In the genomic region with DNA sequence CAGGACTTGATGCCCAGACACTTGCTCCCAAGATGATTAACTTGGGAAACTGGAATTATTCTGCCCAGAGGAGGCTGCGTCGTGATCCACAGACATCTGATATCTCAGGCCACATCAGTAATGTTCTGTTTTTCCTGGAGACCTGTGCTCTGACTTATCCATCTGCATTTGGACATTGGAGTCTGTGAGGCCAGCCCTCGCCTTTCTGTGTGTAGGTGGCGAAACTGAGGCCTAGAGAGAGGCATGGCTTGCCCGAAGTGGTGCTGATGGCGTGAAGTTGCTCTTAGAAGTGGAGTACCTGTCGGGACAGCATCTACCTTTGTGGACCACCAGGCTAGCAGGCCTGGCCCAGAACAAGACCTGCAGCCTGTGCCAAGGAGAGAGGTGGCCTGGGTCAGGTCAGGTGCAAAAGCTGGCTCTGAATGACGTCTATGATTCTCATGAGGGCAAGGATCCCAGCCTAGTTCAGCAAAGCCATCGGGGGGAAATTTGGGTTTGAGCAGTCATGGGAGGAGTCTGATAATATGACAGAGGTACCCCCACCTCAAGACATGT, we compare ENCODE assay signal across 24 cellular contexts.
"Had no signal": no experiment of that assay in that cellular context is flagged by ENCODE, and none has a peak within 500 bp of the region (broad histone marks: within the 10 kb centered on the region; RNA-seq: fewer than 3 reads in every experiment).

No MANE protein-coding gene starts in this region.

- H3K9me3 ChIP-seq: adrenal gland, body of pancreas, psoas muscle, upper lobe of left lung had no signal

- H3K4me1 Mint-ChIP-seq: activated naive CD8-positive, alpha-beta T cell treated with anti-CD3 and anti-CD28 coated beads for 36 hours had no signal

- DNase-seq: activated CD4-positive, alpha-beta T cell treated with anti-CD3 and anti-CD28 coated beads for 4 hours; activated CD4-positive, alpha-beta T cell treated with anti-CD3 and anti-CD28 coated beads, Interleukin-2, amount 50 U/mL, for 4 hours; activated CD8-positive, alpha-beta memory T cell treated with anti-CD3 and anti-CD28 coated beads, Interleukin-2, amount 50 U/mL, for 4 hours; activated effector memory CD4-positive, alpha-beta T cell treated with anti-CD3 and anti-CD28 coated beads, Interleukin-2, amount 50 U/mL, for 16 hours; activated naive CD4-positive, alpha-beta T cell treated with anti-CD3 and anti-CD28 coated beads for 36 hours; activated naive CD8-positive, alpha-beta T cell treated with anti-CD3 and anti-CD28 coated beads for 36 hours; activated T-cell treated with anti-CD3 and anti-CD28 coated beads, Interleukin-2, amount 50 U/mL, for 1 hour; aorta; body of pancreas; foreskin fibroblast; hippocampal formation; left cardiac atrium; left ventricle myocardium superior; naive thymus-derived CD4-positive, alpha-beta T cell; nucleus accumbens; psoas muscle; stimulated activated CD4-positive, alpha-beta T cell treated with anti-CD3 and anti-CD28 coated beads, Interleukin-12 subunit alpha, Interleukin-12 subunit beta, amount 100 ng/mL, for 4 hours; stimulated activated CD4-positive, alpha-beta T cell treated with anti-CD3 and anti-CD28 coated beads, Interleukin-4, amount 100 ng/mL, for 1 hour; T-helper 1 cell; upper lobe of left lung had no signal

- H3K4me1 ChIP-seq: body of pancreas, parathyroid adenoma, psoas muscle, upper lobe of left lung had no signal

- H3K27me3 ChIP-seq: adrenal gland, body of pancreas, upper lobe of left lung had no signal

- ATAC-seq: body of pancreas; left cardiac atrium; left ventricle myocardium superior; naive thymus-derived CD4-positive, alpha-beta T cell; psoas muscle had no signal

- H3K27me3 Mint-ChIP-seq: activated naive CD8-positive, alpha-beta T cell treated with anti-CD3 and anti-CD28 coated beads for 36 hours; stimulated activated naive CD8-positive, alpha-beta T cell treated with anti-CD3 and anti-CD28 coated beads, Interleukin-15, Interleukin-2, amounts not matched to agents 100 ng/mL and 50 ng/mL, for 24 hours had no signal

- H3K4me3 ChIP-seq: adrenal gland, body of pancreas, psoas muscle, upper lobe of left lung had no signal

- H3K27ac Mint-ChIP-seq: activated naive CD4-positive, alpha-beta T cell treated with anti-CD3 and anti-CD28 coated beads for 36 hours; activated naive CD8-positive, alpha-beta T cell treated with anti-CD3 and anti-CD28 coated beads for 36 hours; activated T-helper 1 cell treated with anti-CD3 and anti-CD28 coated beads, Interleukin-12 subunit alpha, Interleukin-12 subunit beta, Interleukin-2, Interleukin-4 antibody, amounts not matched to agents 30 ng/mL and 10 ng/mL and 1 ng/mL, durations not matched to agents 14 hours and 24 hours and 36 hours; naive thymus-derived CD4-positive, alpha-beta T cell; stimulated activated naive CD8-positive, alpha-beta T cell treated with anti-CD3 and anti-CD28 coated beads, Interleukin-15, Interleukin-2, amounts not matched to agents 100 ng/mL and 50 ng/mL, for 24 hours had no signal

- H3K79me2 ChIP-seq: parathyroid adenoma had no signal

- H3K36me3 Mint-ChIP-seq: activated naive CD8-positive, alpha-beta T cell treated with anti-CD3 and anti-CD28 coated beads for 36 hours had no signal

- H3K4me3 Mint-ChIP-seq: activated naive CD4-positive, alpha-beta T cell treated with anti-CD3 and anti-CD28 coated beads for 36 hours; activated naive CD8-positive, alpha-beta T cell treated with anti-CD3 and anti-CD28 coated beads for 36 hours; activated T-helper 1 cell treated with anti-CD3 and anti-CD28 coated beads, Interleukin-12 subunit alpha, Interleukin-12 subunit beta, Interleukin-2, Interleukin-4 antibody, amounts not matched to agents 30 ng/mL and 10 ng/mL and 1 ng/mL, durations not matched to agents 14 hours and 24 hours and 36 hours; naive thymus-derived CD4-positive, alpha-beta T cell; stimulated activated naive CD8-positive, alpha-beta T cell treated with anti-CD3 and anti-CD28 coated beads, Interleukin-15, Interleukin-2, amounts not matched to agents 100 ng/mL and 50 ng/mL, for 24 hours had no signal

- H3K36me3 ChIP-seq: adrenal gland, upper lobe of left lung had no signal

- H3K9ac ChIP-seq: parathyroid adenoma had no signal

- H3K27ac ChIP-seq: adrenal gland, body of pancreas, parathyroid adenoma, upper lobe of left lung had no signal

- H2AFZ ChIP-seq: parathyroid adenoma had no signal
